1 cellular context compared by ENCODE assay signal in genomic region chrX:107542500-107542899, GRCh38.
TF ChIP-seq lines count a peak whose summit lies in the region.

No MANE protein-coding gene starts in this region.

TF ChIP-seq in H1, 55 proteins besides CTCF, POLR2A, EP300 and RAD21 (continued from another document):
- TF ChIP-seq CHD7 (IDR thresholded peaks at IDR 0.05; ENCODE audit: insufficient replicate concordance, low read length) (no peak), POLR2AphosphoS5 (IDR thresholded peaks at IDR 0.05; ENCODE audit: low read depth, low read length) (no peak), TCF12 (IDR thresholded peaks at IDR 0.05; ENCODE audit: low read depth, low read length) (no peak), SP4 (IDR thresholded peaks at IDR 0.05; ENCODE audit: low read length) (no peak), BCL11A (IDR thresholded peaks at IDR 0.05; ENCODE audit: low read depth in 2 of 2, low read length in 2 of 2) (no peak), KDM1A (IDR thresholded peaks at IDR 0.05; ENCODE audit: borderline replicate concordance, low read length) (no peak), SIN3A (conservative IDR thresholded peaks at IDR 0.05 in 1 of 2, IDR thresholded peaks at IDR 0.05 in 1 of 2; ENCODE audit: low read depth in 1 of 2, low read length in 2 of 2) (no peak), JUN (IDR thresholded peaks at IDR 0.05; ENCODE audit: low read depth, low read length) (no peak), YY1 (IDR thresholded peaks at IDR 0.05; ENCODE audit: low read depth, low read length) (no peak)
